18 cellular contexts compared by ENCODE assay signal in the genomic region with DNA sequence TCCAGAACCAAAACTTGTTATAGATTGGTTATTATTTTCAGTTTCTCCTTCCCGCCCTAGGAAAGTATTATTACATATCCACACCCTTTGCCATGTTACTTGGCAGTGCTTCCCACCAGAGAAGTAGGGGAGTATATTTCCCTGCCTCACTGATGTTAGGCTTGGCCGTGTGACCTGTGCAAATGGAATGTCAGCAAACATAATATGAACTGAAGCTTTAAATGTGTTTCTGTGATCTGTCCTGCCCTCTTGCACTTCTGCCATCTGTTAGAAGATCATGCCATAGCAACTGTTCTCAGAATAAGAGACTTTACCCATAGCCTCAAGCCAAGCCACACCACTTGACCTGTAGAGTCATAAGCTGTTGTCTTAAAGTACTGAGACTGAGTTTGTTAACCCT. TPM values are rescaled to one million over a fixed set of nuclear protein-coding genes. Genes with fewer than 3 reads are reported as not detected.
DNase-seq lines count a peak whose midpoint lies in the region; ATAC-seq, FAIRE-seq and TF ChIP-seq lines count a peak whose summit lies in the region.
"Had no signal": no experiment of that assay in that cellular context is flagged by ENCODE, and none has a peak within 500 bp of the region (broad histone marks: within the 10 kb centered on the region; RNA-seq: fewer than 3 reads in every experiment).

No MANE protein-coding gene starts in this region.

- H4K8ac ChIP-seq in IMR-90 (ENCODE audit: low read depth in 2 of 2, low read length in 2 of 2) (no peak overlapping the region), mesenchymal stem cell (ENCODE audit: low read length) (no peak overlapping the region)

- H2BK15ac ChIP-seq in IMR-90 (ENCODE audit: low read depth, low read length): no peak overlapping the region
- no peak overlapping the region for H2BK15ac ChIP-seq in mesenchymal stem cell (ENCODE audit: low read depth, poor library complexity, severe bottlenecking)

- POLR2A ChIA-PET in IMR-90 (lab: Charles Lee; ENCODE audit: unreplicated experiment): no interaction called here
- POLR2A ChIA-PET in activated CD8-positive, alpha-beta T cell treated with anti-CD3 and anti-CD28 coated beads for 36 hours (lab: Charles Lee): no interaction called here

- H2BK12ac ChIP-seq in mesenchymal stem cell (ENCODE audit: low read length in 2 of 2): no peak overlapping the region

- peaks cover 7% of the 10 kb centered on the region; the same call in 1 of the 2 replicates for H3K9me1 ChIP-seq in IMR-90 (ENCODE audit: insufficient read depth, low read length)

- dilution Hi-C loops in IMR-90 (cut with HindIII; ENCODE audit: low sequenced_read_pairs, unreplicated experiment): no loop called here

- H3K27me3 ChIP-seq in IMR-90 (ENCODE audit: control insufficient read depth, insufficient read depth, low read length): no peaks in the 10 kb centered on the region
- no peaks in the 10 kb centered on the region for H3K27me3 ChIP-seq in bronchial epithelial cell (ENCODE audit: control insufficient read depth, insufficient read depth, low read length)
- H3K27me3 ChIP-seq in mesenchymal stem cell (ENCODE audit: control insufficient read depth in 1 of 2, insufficient read depth in 1 of 2, low read length in 2 of 2): no peaks in the 10 kb centered on the region
- H3K27me3 ChIP-seq in gastrocnemius medialis: no peaks in the 10 kb centered on the region

- peak; percentile 38 for DNase-seq in Caki2 (ENCODE audit: low read depth)
- peak; percentile 77 for DNase-seq in IMR-90
- DNase-seq in bronchial epithelial cell (ENCODE audit: low read depth): peak; percentile 70
- DNase-seq in mesenchymal stem cell: peak; percentile 22
- DNase-seq in activated CD8-positive, alpha-beta T cell treated with anti-CD3 and anti-CD28 coated beads for 36 hours: no peak
- no peak for DNase-seq in OCI-M1 (lab: John Stamatoyannopoulos, UW)
- DNase-seq in hippocampal formation (lab: John Stamatoyannopoulos, UW): no peak
- DNase-seq in gastrocnemius medialis: no peak
- DNase-seq: activated CD8-positive, alpha-beta memory T cell treated with anti-CD3 and anti-CD28 coated beads for 24 hours; CD8-positive, alpha-beta memory T cell; naive thymus-derived CD4-positive, alpha-beta T cell; NCI-H1092 treated with DMSO at 0.1 percent for 48 hours; NCI-H510A; retina; stimulated activated CD4-positive, alpha-beta T cell treated with anti-CD3 and anti-CD28 coated beads, Interleukin-4, amount 100 ng/mL, for 4 hours; stimulated activated naive CD4-positive, alpha-beta T cell treated with Interleukin-2 at 50 U/mL for 16 hours had no signal

- intact Hi-C loops in IMR-90 (cut with micrococcal nuclease) (no loop called here), gastrocnemius medialis (cut with DNase I; ENCODE audit: low total_unique reads) (no loop called here)
- intact Hi-C loops in activated CD8-positive, alpha-beta T cell treated with anti-CD3 and anti-CD28 coated beads for 36 hours (cut with micrococcal nuclease): no loop called here

- no peak overlapping the region for H3K27ac ChIP-seq in IMR-90 (ENCODE audit: insufficient read depth, low read length)
- H3K27ac ChIP-seq in mesenchymal stem cell (ENCODE audit: low read length, poor library complexity, severe bottlenecking): peak overlapping the region; percentile 14
- no peak overlapping the region for H3K27ac ChIP-seq in gastrocnemius medialis

- FAIRE-seq in bronchial epithelial cell (lab: Jason Lieb, UNC): peak; percentile 47
- FAIRE-seq: colon, frontal cortex had no signal

- no peak overlapping the region for H3K4me3 Mint-ChIP-seq in activated CD8-positive, alpha-beta T cell treated with anti-CD3 and anti-CD28 coated beads for 36 hours
- H3K4me3 Mint-ChIP-seq: CD8-positive, alpha-beta memory T cell; naive thymus-derived CD4-positive, alpha-beta T cell had no signal

- no peak overlapping the region for H4K5ac ChIP-seq in IMR-90 (ENCODE audit: low read depth, low read length)

- H3K4me2 ChIP-seq in IMR-90 (ENCODE audit: low read depth, low read length) (peak overlapping the region; percentile 34; the same call in 1 of the 2 replicates), mesenchymal stem cell (ENCODE audit: low read length, poor library complexity, severe bottlenecking) (no peak overlapping the region)

- H3K18ac ChIP-seq in IMR-90 (ENCODE audit: low read depth, low read length) (no peak overlapping the region; the same call in 1 of the 2 replicates), mesenchymal stem cell (ENCODE audit: low read depth in 1 of 2, low read length in 2 of 2) (no peak overlapping the region)

- CTCF ChIA-PET in IMR-90 (lab: Yijun Ruan, JAX): no interaction called here
- CTCF ChIA-PET in activated CD8-positive, alpha-beta T cell treated with anti-CD3 and anti-CD28 coated beads for 36 hours (lab: Charles Lee): no interaction called here

- H3K27ac Mint-ChIP-seq in activated CD8-positive, alpha-beta T cell treated with anti-CD3 and anti-CD28 coated beads for 36 hours: no peak overlapping the region
- H3K27ac Mint-ChIP-seq: CD8-positive, alpha-beta memory T cell; naive thymus-derived CD4-positive, alpha-beta T cell had no signal

- TF ChIP-seq CTCF in IMR-90 (conservative IDR thresholded peaks at IDR 0.05; ENCODE audit: low read depth, low read length) (no peak), bronchial epithelial cell (IDR thresholded peaks at IDR 0.05; ENCODE audit: insufficient read depth, low read length, severe bottlenecking) (no peak), gastrocnemius medialis (IDR thresholded peaks at IDR 0.05 in 4 of 5, conservative IDR thresholded peaks at IDR 0.05 in 1 of 5) (no peak)
- TF ChIP-seq CTCF in activated CD8-positive, alpha-beta T cell treated with anti-CD3 and anti-CD28 coated beads for 36 hours (IDR thresholded peaks at IDR 0.05): no peak

- H3K36me3 Mint-ChIP-seq in activated CD8-positive, alpha-beta T cell treated with anti-CD3 and anti-CD28 coated beads for 36 hours (ENCODE audit: low read depth): peaks cover 14% of the 10 kb centered on the region
- H3K36me3 Mint-ChIP-seq: CD8-positive, alpha-beta memory T cell had no signal

- H3K14ac ChIP-seq in IMR-90 (replicated peaks; ENCODE audit: low read depth, low read length) (peak overlapping the region; percentile 29; the same call in 1 of the 2 replicates), mesenchymal stem cell (ENCODE audit: low read length in 2 of 2) (no peak overlapping the region)

- in situ Hi-C loops in Caki2 (cut with HindIII; ENCODE audit: low pct_unique_long_range_greater_than_20kb, low sequenced_read_pairs): no loop called here
- in situ Hi-C loops in IMR-90 (cut with MboI; ENCODE audit: low sequenced_read_pairs): no loop called here
- in situ Hi-C loops in gastrocnemius medialis (cut with MboI; ENCODE audit: low sequenced_read_pairs in 4 of 4): no loop called here

- no peaks in the 10 kb centered on the region for H3K9me3 Mint-ChIP-seq in activated CD8-positive, alpha-beta T cell treated with anti-CD3 and anti-CD28 coated beads for 36 hours
- H3K9me3 Mint-ChIP-seq: CD8-positive, alpha-beta memory T cell; naive thymus-derived CD4-positive, alpha-beta T cell had no signal

- ATAC-seq in IMR-90 (ENCODE audit: low read depth) (peak; percentile 79), gastrocnemius medialis (no peak)
- ATAC-seq in activated CD8-positive, alpha-beta T cell treated with anti-CD3 and anti-CD28 coated beads for 36 hours: no peak
- ATAC-seq: naive thymus-derived CD4-positive, alpha-beta T cell had no signal

- peak overlapping the region; percentile 13; the same call in 1 of the 2 replicates for H3K4ac ChIP-seq in IMR-90 (ENCODE audit: low read depth, low read length)
- no peak overlapping the region for H3K4ac ChIP-seq in mesenchymal stem cell (ENCODE audit: low read depth in 1 of 2, low read length in 2 of 2)

- H3K36me3 ChIP-seq in IMR-90 (ENCODE audit: control insufficient read depth, insufficient read depth, low read length) (no peaks in the 10 kb centered on the region), bronchial epithelial cell (ENCODE audit: control insufficient read depth, insufficient read depth, low read length) (no peaks in the 10 kb centered on the region), mesenchymal stem cell (ENCODE audit: control insufficient read depth in 1 of 2, insufficient read depth in 2 of 2, low read depth in 1 of 2, low read length in 2 of 2) (no peaks in the 10 kb centered on the region), gastrocnemius medialis (no peaks in the 10 kb centered on the region)

- H2BK5ac ChIP-seq in IMR-90 (ENCODE audit: low read depth, low read length, poor library complexity, severe bottlenecking) (peak overlapping the region; percentile 55), mesenchymal stem cell (ENCODE audit: low read depth, low read length, poor library complexity, severe bottlenecking) (no peak overlapping the region)

- H3K56ac ChIP-seq in IMR-90 (ENCODE audit: extremely low read depth, insufficient read depth, low read length): no peak overlapping the region

- no peaks in the 10 kb centered on the region for H4K20me1 ChIP-seq in IMR-90 (ENCODE audit: insufficient read depth, low read length)

- H2AK9ac ChIP-seq in IMR-90 (replicated peaks; ENCODE audit: low read depth, low read length, poor library complexity): peak overlapping the region; percentile 38

- no peaks in the 10 kb centered on the region for H3K27me3 Mint-ChIP-seq in activated CD8-positive, alpha-beta T cell treated with anti-CD3 and anti-CD28 coated beads for 36 hours
- H3K27me3 Mint-ChIP-seq: CD8-positive, alpha-beta memory T cell; naive thymus-derived CD4-positive, alpha-beta T cell had no signal

- H2AK5ac ChIP-seq in IMR-90 (ENCODE audit: low read depth, low read length) (no peak overlapping the region), mesenchymal stem cell (ENCODE audit: low read length, severe bottlenecking) (no peak overlapping the region)

- TF ChIP-seq RAD21 in IMR-90 (IDR thresholded peaks at IDR 0.05; ENCODE audit: low read length): no peak

- H3K4me3 ChIP-seq in IMR-90 (ENCODE audit: insufficient read depth, low read depth, low read length) (no peak overlapping the region), bronchial epithelial cell (ENCODE audit: low read depth, low read length) (no peak overlapping the region), mesenchymal stem cell (ENCODE audit: insufficient read depth in 1 of 2, low read depth in 1 of 2, low read length in 2 of 2) (no peak overlapping the region), gastrocnemius medialis (no peak overlapping the region)

- H2BK20ac ChIP-seq in IMR-90 (ENCODE audit: low read depth, low read length): no peak overlapping the region; the same call in 1 of the 2 replicates

- H3K4me1 ChIP-seq in IMR-90 (ENCODE audit: control insufficient read depth, insufficient read depth, low read length): peaks cover 5% of the 10 kb centered on the region; the same call in 1 of the 2 replicates
- no peaks in the 10 kb centered on the region for H3K4me1 ChIP-seq in mesenchymal stem cell (ENCODE audit: control insufficient read depth, insufficient read depth, low read depth, low read length)
- no peaks in the 10 kb centered on the region for H3K4me1 ChIP-seq in gastrocnemius medialis

- H3K9me3 ChIP-seq in IMR-90 (ENCODE audit: control insufficient read depth, insufficient read depth, low read length) (no peaks in the 10 kb centered on the region), mesenchymal stem cell (ENCODE audit: control insufficient read depth, low read length) (no peaks in the 10 kb centered on the region), gastrocnemius medialis (no peaks in the 10 kb centered on the region)

- H3K9ac ChIP-seq in IMR-90 (ENCODE audit: low read depth, low read length) (no peak overlapping the region), mesenchymal stem cell (ENCODE audit: low read length) (peak overlapping the region; percentile 19)

- no TSS peak for BruUV-seq in IMR-90 (replicated peaks; lab: Mats Ljungman, UMichigan)

- H3K79me1 ChIP-seq in IMR-90 (ENCODE audit: low read depth in 1 of 2, low read length in 2 of 2) (no peaks in the 10 kb centered on the region), mesenchymal stem cell (replicated peaks; ENCODE audit: low read length, poor library complexity, severe bottlenecking) (no peaks in the 10 kb centered on the region)

- no peaks in the 10 kb centered on the region for H3K4me1 Mint-ChIP-seq in activated CD8-positive, alpha-beta T cell treated with anti-CD3 and anti-CD28 coated beads for 36 hours (ENCODE audit: low read depth)
- H3K4me1 Mint-ChIP-seq: CD8-positive, alpha-beta memory T cell; naive thymus-derived CD4-positive, alpha-beta T cell had no signal

- TF ChIP-seq POLR2A in IMR-90 (IDR thresholded peaks at IDR 0.05; ENCODE audit: low read depth, low read length): no peak
- no peak for TF ChIP-seq POLR2A in gastrocnemius medialis (IDR thresholded peaks at IDR 0.05)

- no peak overlapping the region for H2AFZ ChIP-seq in IMR-90 (replicated peaks; ENCODE audit: low read length, poor library complexity)
- no peak overlapping the region for H2AFZ ChIP-seq in mesenchymal stem cell (ENCODE audit: low read depth, low read length)

- H3K23ac ChIP-seq in IMR-90 (ENCODE audit: low read depth, low read length) (no peak overlapping the region), mesenchymal stem cell (ENCODE audit: low read length in 2 of 2) (no peak overlapping the region)

- no CpG with 5 or more reads among the region's 2 CpGs for WGBS in IMR-90 (ENCODE audit: extremely low coverage in 2 of 2, insufficient read length in 1 of 2), 2 experiments
- WGBS in mesenchymal stem cell: 90% methylated on average over 2 of the region's 2 CpGs

- H4K91ac ChIP-seq in IMR-90 (ENCODE audit: insufficient read depth, low read depth, low read length) (no peak overlapping the region), mesenchymal stem cell (ENCODE audit: low read length) (no peak overlapping the region)

- H2BK120ac ChIP-seq in IMR-90 (ENCODE audit: low read depth, low read length) (0 out of 2 replicates have a peak overlapping the region, but pooled peaks have one; percentile 5), mesenchymal stem cell (ENCODE audit: low read depth, low read length) (no peak overlapping the region)

RNA-seq across cellular contexts. Expression of a gene that starts 36.7 kb away (rescaled TPM):
- not detected in 2 replicates for total RNA-seq in Caki2 (2014; rRNA removed; shearing (Covaris generic); ENCODE audit: low replicate concordance)
- not detected in 2 replicates for total RNA-seq in IMR-90 (2012; rRNA removed)
- not detected in 2 replicates for polyA plus RNA-seq in IMR-90 (2012; rRNA removed)
- polyA plus RNA-seq in IMR-90 (2012; cell fraction: cytosol; rRNA removed): not detected in 2 replicates
- polyA plus RNA-seq in IMR-90 (2012; cell fraction: nucleus; rRNA removed; ENCODE audit: low replicate concordance): not detected in 2 replicates
- total RNA-seq in bronchial epithelial cell: not detected in 2 replicates
- not detected for polyA plus RNA-seq in mesenchymal stem cell (2013, experiment 1 of 2)
- polyA plus RNA-seq in mesenchymal stem cell (2013, experiment 2 of 2): not detected
- total RNA-seq in activated CD8-positive, alpha-beta T cell treated with anti-CD3 and anti-CD28 coated beads for 36 hours: under 1 TPM; 0.13 to 0.16 TPM
- not detected for total RNA-seq in gastrocnemius medialis
- total RNA-seq: CD8-positive, alpha-beta memory T cell had no signal
- polyA plus RNA-seq: CD8-positive, alpha-beta memory T cell; naive thymus-derived CD4-positive, alpha-beta T cell had no signal

Comparison
In these comparisons a context has a peak if more than half of its experiments do, and no peak if none do; other contexts are left out.
1. DNase-seq: peak in Caki2 (single experiment), IMR-90 (single experiment), bronchial epithelial cell (single experiment) and mesenchymal stem cell (single experiment); none in activated CD8-positive, alpha-beta T cell treated with anti-CD3 and anti-CD28 coated beads for 36 hours (single experiment), OCI-M1 (single experiment), hippocampal formation (0 of 2) and gastrocnemius medialis (0 of 2).